In the genomic region with DNA sequence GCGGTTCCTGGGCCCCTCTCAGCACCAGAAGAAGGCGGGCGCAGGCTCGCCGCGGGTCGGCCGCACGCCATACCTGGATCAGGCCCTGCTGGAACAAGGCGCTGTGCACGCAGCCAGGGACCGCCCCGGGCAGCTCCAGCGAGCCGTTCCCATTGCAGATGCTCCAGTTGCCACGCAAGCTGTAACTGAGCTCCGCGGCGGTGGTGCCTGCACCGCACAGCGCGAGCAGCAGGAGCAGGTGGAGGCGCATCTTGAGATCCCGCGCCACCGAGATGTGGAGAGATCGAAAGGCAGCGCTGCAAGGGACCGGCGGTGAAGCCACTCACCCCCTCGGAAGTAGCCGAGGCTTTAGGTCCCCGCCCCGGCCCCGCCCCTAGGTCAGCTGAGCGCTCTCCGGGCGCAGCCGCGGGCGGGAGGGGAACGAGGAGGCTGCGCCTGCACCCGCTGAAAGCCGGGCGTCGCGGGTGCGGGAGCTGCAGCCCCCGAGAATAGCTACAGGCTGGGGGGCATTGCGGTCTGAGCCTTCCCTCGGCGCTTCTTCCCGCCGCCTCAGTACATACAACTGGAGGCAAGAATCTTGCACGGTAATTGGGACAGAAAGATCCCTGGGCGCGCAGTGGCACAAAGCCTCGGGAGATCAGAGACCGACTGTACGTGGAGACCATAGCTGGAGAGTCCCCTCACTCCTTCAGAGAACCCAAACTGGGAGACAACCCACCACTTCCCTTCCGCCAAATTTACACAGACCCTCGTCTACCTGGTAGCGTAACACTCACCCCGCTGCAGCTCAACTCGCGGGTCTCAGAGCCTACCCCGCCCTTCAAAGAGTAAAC, we compare ENCODE assay signal across 8 cellular contexts. TPM values are rescaled to one million over a fixed set of nuclear protein-coding genes. Genes with fewer than 3 reads are reported as not detected.
A peak's percentile ranks its signal among the peaks of the same experiment; 100 is the strongest.
DNase-seq lines count a peak whose midpoint lies in the region; ATAC-seq and TF ChIP-seq lines count a peak whose summit lies in the region.

A gene (minus strand): TSS at position 324 of the 833 bp plus-strand sequence. CDS start 74 bp downstream, at position 250.

- no peak within 1 kb of the TSS for H3K27ac ChIP-seq in PC-9
- H3K27ac ChIP-seq in esophagus muscularis mucosa (replicated peaks in 1 of 4), result peak within 1 kb of the TSS; percentile 78 to 90 (median 83)
- peak within 1 kb of the TSS; percentile 41 for H3K27ac ChIP-seq in muscle layer of duodenum (ENCODE audit: low read length)

- H3K27me3 Mint-ChIP-seq in IgD-negative memory B cell, result peaks cover 5% of the 10 kb centered on the region

- peak within 1 kb of the TSS; percentile 85 to 98 (median 96) for H3K27ac Mint-ChIP-seq in IgD-negative memory B cell

- peaks cover 0 to 3% (median 0%) of the 10 kb centered on the region in 3 donors for H3K9me3 Mint-ChIP-seq in IgD-negative memory B cell

- H3K9me3 ChIP-seq in PC-9 (ENCODE audit: insufficient read depth, low read depth) (no peaks in the 10 kb centered on the region), esophagus muscularis mucosa (no peaks in the 10 kb centered on the region), muscle layer of duodenum (ENCODE audit: control insufficient read depth in 1 of 2, low read length in 2 of 2) (no peaks in the 10 kb centered on the region)

- no TSS peak for BruUV-seq in PC-9 (replicated peaks; lab: Mats Ljungman, UMichigan)

- TF ChIP-seq CTCF in PC-9 (conservative IDR thresholded peaks at IDR 0.05), result no peak
- TF ChIP-seq CTCF in esophagus muscularis mucosa (IDR thresholded peaks at IDR 0.05), result peak in 1 of 3 experiments; percentile 5

- no peaks in the 10 kb centered on the region for H3K27me3 ChIP-seq in PC-9 (ENCODE audit: insufficient read depth, low read depth)
- H3K27me3 ChIP-seq in esophagus muscularis mucosa, result no peaks in the 10 kb centered on the region
- no peaks in the 10 kb centered on the region for H3K27me3 ChIP-seq in muscle layer of duodenum (ENCODE audit: low read depth, low read length)

- CTCF ChIA-PET in PC-9 (lab: Charles Lee), result interaction anchor here (0.6 kb wide), 1 partner anchor 71 kb away, joined by 3 read pairs; no protein-coding TSS in a partner anchor

- H3F3A ChIP-seq in PC-9 (ENCODE audit: insufficient read depth, low read depth), result no peaks in the 10 kb centered on the region; the same call in 1 of the 2 replicates

- H3K4me3 ChIP-seq in PC-9, result peak within 1 kb of the TSS; percentile 89
- peak within 1 kb of the TSS; percentile 77 to 91 (median 86) for H3K4me3 ChIP-seq in esophagus muscularis mucosa
- H3K4me3 ChIP-seq in muscle layer of duodenum (ENCODE audit: low read depth in 1 of 2, low read length in 2 of 2), result peak within 1 kb of the TSS; percentile 92 to 100

- ATAC-seq in GM21619 (IDR thresholded peaks at IDR 0.05; ENCODE audit: unreplicated experiment), result peak; percentile 89

- H3K4me1 ChIP-seq in PC-9 (replicated peaks; ENCODE audit: insufficient read depth) (peaks cover 17% of the 10 kb centered on the region), esophagus muscularis mucosa (peaks cover 9 to 26% (median 23%) of the 10 kb centered on the region in 4 donors), muscle layer of duodenum (ENCODE audit: control insufficient read depth in 1 of 2, insufficient read depth in 2 of 2, low read length in 2 of 2) (peaks cover 0 to 6% of the 10 kb centered on the region in 2 donors)

- POLR2A ChIA-PET in PC-9 (lab: Charles Lee; ENCODE audit: unreplicated experiment), result interaction anchor here (0.6 to 0.7 kb wide), 2 partner anchors 108 to 158 kb away, joined by 3 to 4 read pairs; no protein-coding TSS in a partner anchor

- intact Hi-C loops in PC-9 (cut with micrococcal nuclease; ENCODE audit: unreplicated experiment) (loop anchor here (2.0 kb wide), 1 partner anchor 108 kb away; a partner anchor contains a TSS), esophagus muscularis mucosa (cut with DNase I) (loop anchor here (2.0 kb wide), 2 partner anchors 64 to 106 kb away; no protein-coding TSS in a partner anchor)

- no peak for TF ChIP-seq POLR2A in esophagus muscularis mucosa (IDR thresholded peaks at IDR 0.05; ENCODE audit: low read depth)

- peaks cover 18 to 42% (median 30%) of the 10 kb centered on the region in 3 donors for H3K4me1 Mint-ChIP-seq in IgD-negative memory B cell

- H3K4me2 ChIP-seq in PC-9, result peak within 1 kb of the TSS; percentile 89

- peaks cover 2% of the 10 kb centered on the region for H3K36me3 Mint-ChIP-seq in IgD-negative memory B cell

- WGBS in esophagus muscularis mucosa, result 1% methylated on average over 8 of the region's 68 CpGs

- peak within 1 kb of the TSS; percentile 95 for H2AFZ ChIP-seq in PC-9

- no peak for TF ChIP-seq EP300 in esophagus muscularis mucosa (IDR thresholded peaks at IDR 0.05)

- H4K20me1 ChIP-seq in PC-9 (ENCODE audit: insufficient read depth), result no peaks in the 10 kb centered on the region

- H3K79me2 ChIP-seq in PC-9 (ENCODE audit: low read depth), result peaks cover 36% of the 10 kb centered on the region

- peak within 1 kb of the TSS; percentile 83 to 97 (median 94) for H3K4me3 Mint-ChIP-seq in IgD-negative memory B cell

- H3K36me3 ChIP-seq in PC-9 (ENCODE audit: low read depth) (no peaks in the 10 kb centered on the region), esophagus muscularis mucosa (no peaks in the 10 kb centered on the region), muscle layer of duodenum (ENCODE audit: control insufficient read depth in 1 of 2, insufficient read depth in 2 of 2, low read length in 2 of 2) (no peaks in the 10 kb centered on the region)

- no peaks in the 10 kb centered on the region for H3K9me2 ChIP-seq in PC-9 (ENCODE audit: insufficient read depth)

- peak; percentile 45 for DNase-seq in DMS53 treated with DMSO at 0.1 percent for 48 hours (lab: John Stamatoyannopoulos, UW; ENCODE audit: unreplicated experiment)
- DNase-seq in PC-9, result peak; percentile 60 to 63
- peak; percentile 81 for DNase-seq in activated T-cell treated with anti-CD3 and anti-CD28 coated beads, Interleukin-2, amount 50 U/mL, for 1 hour
- DNase-seq in esophagus muscularis mucosa (ENCODE audit: extremely low spot score), result no peak
- DNase-seq in stimulated activated CD8-positive, alpha-beta memory T cell treated with anti-CD3 and anti-CD28 coated beads, Interleukin-7, amount 100 ng/mL, for 24 hours (ENCODE audit: low read depth), result peak; percentile 64

RNA-seq across cellular contexts. Expression of the gene that starts here (rescaled TPM):
- 32.4 TPM for polyA plus RNA-seq in IgD-negative memory B cell
- 9.8 and 11.8 TPM in 2 replicates for total RNA-seq in PC-9 (2021)
- 10 to 100 TPM; 22.1 to 24.9 (median 24.5) TPM for total RNA-seq in esophagus muscularis mucosa
